2 cellular contexts compared by ENCODE assay signal in the genomic region with DNA sequence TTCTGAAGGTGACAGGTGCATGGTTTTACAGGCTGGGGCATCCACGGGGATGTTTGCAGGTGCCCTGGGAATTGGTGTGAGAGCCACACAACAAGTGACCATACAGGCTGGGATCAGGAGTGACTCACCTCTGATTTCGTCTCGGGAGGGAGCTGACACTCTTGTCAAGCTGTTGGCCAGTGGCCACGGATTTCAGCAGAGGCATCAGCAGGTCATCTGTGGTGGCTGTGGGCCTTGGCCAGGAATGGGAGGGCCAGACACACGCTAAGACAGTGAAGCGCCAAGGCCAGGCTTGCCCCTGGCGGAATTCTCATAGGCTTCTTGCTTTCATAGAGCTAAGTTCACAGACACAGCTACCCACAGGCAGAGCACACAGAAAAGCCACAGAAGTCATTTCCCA.
TF ChIP-seq lines count a peak whose summit lies in the region.

No MANE protein-coding gene starts in this region.

TF ChIP-seq in SK-N-SH treated with all-trans-retinoic acid at 6 μM for 48 hours, 23 proteins besides CTCF, POLR2A, EP300 and RAD21 (continued from another document):
- TF ChIP-seq, protein P1, sequence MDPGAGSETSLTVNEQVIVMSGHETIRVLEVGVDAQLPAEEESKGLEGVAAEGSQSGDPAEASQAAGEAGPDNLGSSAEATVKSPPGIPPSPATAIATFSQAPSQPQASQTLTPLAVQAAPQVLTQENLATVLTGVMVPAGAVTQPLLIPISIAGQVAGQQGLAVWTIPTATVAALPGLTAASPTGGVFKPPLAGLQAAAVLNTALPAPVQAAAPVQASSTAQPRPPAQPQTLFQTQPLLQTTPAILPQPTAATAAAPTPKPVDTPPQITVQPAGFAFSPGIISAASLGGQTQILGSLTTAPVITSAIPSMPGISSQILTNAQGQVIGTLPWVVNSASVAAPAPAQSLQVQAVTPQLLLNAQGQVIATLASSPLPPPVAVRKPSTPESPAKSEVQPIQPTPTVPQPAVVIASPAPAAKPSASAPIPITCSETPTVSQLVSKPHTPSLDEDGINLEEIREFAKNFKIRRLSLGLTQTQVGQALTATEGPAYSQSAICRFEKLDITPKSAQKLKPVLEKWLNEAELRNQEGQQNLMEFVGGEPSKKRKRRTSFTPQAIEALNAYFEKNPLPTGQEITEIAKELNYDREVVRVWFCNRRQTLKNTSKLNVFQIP (CRISPR knock-in tag; IDR thresholded peaks at IDR 0.05; ENCODE audit: borderline replicate concordance, low read depth), result no peak
- TF ChIP-seq ISL1 (CRISPR knock-in tag; IDR thresholded peaks at IDR 0.05), result no peak
- no peak for TF ChIP-seq ZFP30 (CRISPR knock-in tag; IDR thresholded peaks at IDR 0.05)
- no peak for TF ChIP-seq GLIS3 (CRISPR knock-in tag; IDR thresholded peaks at IDR 0.05)
- TF ChIP-seq, protein P2, sequence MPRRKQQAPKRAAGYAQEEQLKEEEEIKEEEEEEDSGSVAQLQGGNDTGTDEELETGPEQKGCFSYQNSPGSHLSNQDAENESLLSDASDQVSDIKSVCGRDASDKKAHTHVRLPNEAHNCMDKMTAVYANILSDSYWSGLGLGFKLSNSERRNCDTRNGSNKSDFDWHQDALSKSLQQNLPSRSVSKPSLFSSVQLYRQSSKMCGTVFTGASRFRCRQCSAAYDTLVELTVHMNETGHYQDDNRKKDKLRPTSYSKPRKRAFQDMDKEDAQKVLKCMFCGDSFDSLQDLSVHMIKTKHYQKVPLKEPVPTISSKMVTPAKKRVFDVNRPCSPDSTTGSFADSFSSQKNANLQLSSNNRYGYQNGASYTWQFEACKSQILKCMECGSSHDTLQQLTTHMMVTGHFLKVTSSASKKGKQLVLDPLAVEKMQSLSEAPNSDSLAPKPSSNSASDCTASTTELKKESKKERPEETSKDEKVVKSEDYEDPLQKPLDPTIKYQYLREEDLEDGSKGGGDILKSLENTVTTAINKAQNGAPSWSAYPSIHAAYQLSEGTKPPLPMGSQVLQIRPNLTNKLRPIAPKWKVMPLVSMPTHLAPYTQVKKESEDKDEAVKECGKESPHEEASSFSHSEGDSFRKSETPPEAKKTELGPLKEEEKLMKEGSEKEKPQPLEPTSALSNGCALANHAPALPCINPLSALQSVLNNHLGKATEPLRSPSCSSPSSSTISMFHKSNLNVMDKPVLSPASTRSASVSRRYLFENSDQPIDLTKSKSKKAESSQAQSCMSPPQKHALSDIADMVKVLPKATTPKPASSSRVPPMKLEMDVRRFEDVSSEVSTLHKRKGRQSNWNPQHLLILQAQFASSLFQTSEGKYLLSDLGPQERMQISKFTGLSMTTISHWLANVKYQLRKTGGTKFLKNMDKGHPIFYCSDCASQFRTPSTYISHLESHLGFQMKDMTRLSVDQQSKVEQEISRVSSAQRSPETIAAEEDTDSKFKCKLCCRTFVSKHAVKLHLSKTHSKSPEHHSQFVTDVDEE (CRISPR knock-in tag; IDR thresholded peaks at IDR 0.05), result no peak
- no peak for TF ChIP-seq ESRRG (CRISPR knock-in tag; IDR thresholded peaks at IDR 0.05)

TF ChIP-seq in SK-N-SH, 30 proteins besides CTCF, POLR2A, EP300 and RAD21 (continued from another document):
- TF ChIP-seq, protein P3, sequence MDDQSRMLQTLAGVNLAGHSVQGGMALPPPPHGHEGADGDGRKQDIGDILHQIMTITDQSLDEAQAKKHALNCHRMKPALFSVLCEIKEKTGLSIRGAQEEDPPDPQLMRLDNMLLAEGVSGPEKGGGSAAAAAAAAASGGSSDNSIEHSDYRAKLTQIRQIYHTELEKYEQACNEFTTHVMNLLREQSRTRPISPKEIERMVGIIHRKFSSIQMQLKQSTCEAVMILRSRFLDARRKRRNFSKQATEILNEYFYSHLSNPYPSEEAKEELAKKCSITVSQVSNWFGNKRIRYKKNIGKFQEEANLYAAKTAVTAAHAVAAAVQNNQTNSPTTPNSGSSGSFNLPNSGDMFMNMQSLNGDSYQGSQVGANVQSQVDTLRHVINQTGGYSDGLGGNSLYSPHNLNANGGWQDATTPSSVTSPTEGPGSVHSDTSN (IDR thresholded peaks at IDR 0.05), result no peak
- no peak for TF ChIP-seq TCF12 (IDR thresholded peaks at IDR 0.05)
- no peak for TF ChIP-seq FOXM1 (IDR thresholded peaks at IDR 0.05; ENCODE audit: low read depth)
- no peak for TF ChIP-seq FOSL2 (IDR thresholded peaks at IDR 0.05; ENCODE audit: borderline replicate concordance, low read depth)
- TF ChIP-seq, protein P4, sequence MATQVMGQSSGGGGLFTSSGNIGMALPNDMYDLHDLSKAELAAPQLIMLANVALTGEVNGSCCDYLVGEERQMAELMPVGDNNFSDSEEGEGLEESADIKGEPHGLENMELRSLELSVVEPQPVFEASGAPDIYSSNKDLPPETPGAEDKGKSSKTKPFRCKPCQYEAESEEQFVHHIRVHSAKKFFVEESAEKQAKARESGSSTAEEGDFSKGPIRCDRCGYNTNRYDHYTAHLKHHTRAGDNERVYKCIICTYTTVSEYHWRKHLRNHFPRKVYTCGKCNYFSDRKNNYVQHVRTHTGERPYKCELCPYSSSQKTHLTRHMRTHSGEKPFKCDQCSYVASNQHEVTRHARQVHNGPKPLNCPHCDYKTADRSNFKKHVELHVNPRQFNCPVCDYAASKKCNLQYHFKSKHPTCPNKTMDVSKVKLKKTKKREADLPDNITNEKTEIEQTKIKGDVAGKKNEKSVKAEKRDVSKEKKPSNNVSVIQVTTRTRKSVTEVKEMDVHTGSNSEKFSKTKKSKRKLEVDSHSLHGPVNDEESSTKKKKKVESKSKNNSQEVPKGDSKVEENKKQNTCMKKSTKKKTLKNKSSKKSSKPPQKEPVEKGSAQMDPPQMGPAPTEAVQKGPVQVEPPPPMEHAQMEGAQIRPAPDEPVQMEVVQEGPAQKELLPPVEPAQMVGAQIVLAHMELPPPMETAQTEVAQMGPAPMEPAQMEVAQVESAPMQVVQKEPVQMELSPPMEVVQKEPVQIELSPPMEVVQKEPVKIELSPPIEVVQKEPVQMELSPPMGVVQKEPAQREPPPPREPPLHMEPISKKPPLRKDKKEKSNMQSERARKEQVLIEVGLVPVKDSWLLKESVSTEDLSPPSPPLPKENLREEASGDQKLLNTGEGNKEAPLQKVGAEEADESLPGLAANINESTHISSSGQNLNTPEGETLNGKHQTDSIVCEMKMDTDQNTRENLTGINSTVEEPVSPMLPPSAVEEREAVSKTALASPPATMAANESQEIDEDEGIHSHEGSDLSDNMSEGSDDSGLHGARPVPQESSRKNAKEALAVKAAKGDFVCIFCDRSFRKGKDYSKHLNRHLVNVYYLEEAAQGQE (IDR thresholded peaks at IDR 0.05; ENCODE audit: low read depth, low read length), result no peak
- no peak for TF ChIP-seq MXI1 (IDR thresholded peaks at IDR 0.05; ENCODE audit: low read depth, low read length)
- no peak for TF ChIP-seq RFX5 (IDR thresholded peaks at IDR 0.05; ENCODE audit: low read length)
TF ChIP-seq in SK-N-SH: peak in this region for 0.
